ENCODE assay signal across 8 cellular contexts in the genomic region with DNA sequence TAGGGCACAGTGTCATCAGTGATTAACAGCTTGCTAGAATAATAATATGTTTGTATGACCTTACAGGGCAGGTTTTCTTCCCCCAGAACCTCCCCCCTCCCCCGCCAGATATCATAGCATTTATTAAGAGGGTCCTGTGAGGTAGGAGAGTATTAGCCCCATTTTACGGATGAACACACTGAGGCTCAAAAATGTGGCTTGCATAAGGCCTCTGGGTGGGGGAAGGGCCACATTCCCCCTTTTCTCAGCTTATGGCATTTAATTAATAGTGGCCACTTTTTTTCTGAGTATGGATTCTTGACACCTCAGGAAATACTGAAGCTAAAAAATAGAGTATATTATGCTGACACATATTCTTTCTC. TPM values are rescaled to one million over a fixed set of nuclear protein-coding genes. Genes with fewer than 3 reads are reported as not detected.
DNase-seq lines count a peak whose midpoint lies in the region; ATAC-seq and TF ChIP-seq lines count a peak whose summit lies in the region.

No MANE protein-coding gene starts in this region.

- TF ChIP-seq CTCF in CD14-positive monocyte (IDR thresholded peaks at IDR 0.05) (no peak), Peyer's patch (IDR thresholded peaks at IDR 0.05) (no peak), neural progenitor cell (IDR thresholded peaks at IDR 0.05) (no peak)

- H3K4me1 Mint-ChIP-seq in CD14-positive monocyte, result peaks cover 23% of the 10 kb centered on the region
- peaks cover 48% of the 10 kb centered on the region for H3K4me1 Mint-ChIP-seq in neural progenitor cell

- peak overlapping the region in 2 of 7 donors; percentile 72 to 83 for H3K27ac Mint-ChIP-seq in CD14-positive monocyte
- H3K27ac Mint-ChIP-seq in neural progenitor cell, result no peak overlapping the region

- TF ChIP-seq POLR2A in Peyer's patch (IDR thresholded peaks at IDR 0.05), result no peak

- intact Hi-C loops in CD14-positive monocyte (cut with micrococcal nuclease), result no loop called here

- peaks cover 56% of the 10 kb centered on the region for H4K20me1 ChIP-seq in neural progenitor cell (ENCODE audit: low read depth)

- H3K9me3 Mint-ChIP-seq in CD14-positive monocyte (peaks cover 0 to 2% (median 0%) of the 10 kb centered on the region in 7 donors), neural progenitor cell (no peaks in the 10 kb centered on the region)

- H3K9ac ChIP-seq in neural progenitor cell, result no peak overlapping the region

- H3K4me3 ChIP-seq in Peyer's patch (peak overlapping the region in 2 of 4 donors; percentile 87 to 88), neural progenitor cell (peak overlapping the region; percentile 75)

- H3K4me3 Mint-ChIP-seq in CD14-positive monocyte (peak overlapping the region; percentile 92 to 94), neural progenitor cell (peak overlapping the region; percentile 95)

- H3K79me2 ChIP-seq in neural progenitor cell (ENCODE audit: low read depth), result peaks cover 28% of the 10 kb centered on the region

- DNase-seq in CD14-positive monocyte (ENCODE audit: low spot score) (no peak), Peyer's patch (no peak), epithelial cell of prostate (ENCODE audit: low read depth, low spot score) (no peak), neural progenitor cell (ENCODE audit: low spot score) (no peak), GM19240 (ENCODE audit: insufficient read length, low spot score) (no peak), ureter (ENCODE audit: low spot score) (no peak)

- H3K27me3 Mint-ChIP-seq in CD14-positive monocyte (ENCODE audit: low read depth in 3 of 3), result peaks cover 5 to 21% (median 9%) of the 10 kb centered on the region in 3 donors
- H3K27me3 Mint-ChIP-seq in neural progenitor cell (ENCODE audit: insufficient read depth, low read depth), result peaks cover 8% of the 10 kb centered on the region

- H3K9me3 ChIP-seq in Peyer's patch, result no peaks in the 10 kb centered on the region
- H3K9me3 ChIP-seq in neural progenitor cell (ENCODE audit: low read depth), result no peaks in the 10 kb centered on the region

- peaks cover 60% of the 10 kb centered on the region for H3F3A ChIP-seq in neural progenitor cell (ENCODE audit: low read depth)

- no peak overlapping the region for H2AFZ ChIP-seq in neural progenitor cell (replicated peaks)

- peak overlapping the region; percentile 98 for H3K4me2 ChIP-seq in neural progenitor cell

- H3K4me1 ChIP-seq in Peyer's patch (peaks cover 0 to 21% (median 2%) of the 10 kb centered on the region in 4 donors), neural progenitor cell (peaks cover 29% of the 10 kb centered on the region)

- H3K27ac ChIP-seq in Peyer's patch (peak overlapping the region in 3 of 4 donors; percentile 74 to 85 (median 84)), epithelial cell of prostate (peak overlapping the region; percentile 91), neural progenitor cell (no peak overlapping the region)

- H3K27me3 ChIP-seq in Peyer's patch (no peaks in the 10 kb centered on the region), neural progenitor cell (peaks cover 19% of the 10 kb centered on the region)

- H3K36me3 ChIP-seq in Peyer's patch (no peaks in the 10 kb centered on the region), neural progenitor cell (no peaks in the 10 kb centered on the region)

- H3K36me3 Mint-ChIP-seq in CD14-positive monocyte (peaks cover 0 to 15% of the 10 kb centered on the region in 2 donors), neural progenitor cell (no peaks in the 10 kb centered on the region)

- no peak for ATAC-seq in HG03442 (IDR thresholded peaks at IDR 0.05; ENCODE audit: unreplicated experiment)
- ATAC-seq in esophagus mucosa, result no peak

RNA-seq across cellular contexts. Expression of a gene that starts 2.9 kb away (rescaled TPM):
- polyA plus RNA-seq in CD14-positive monocyte, result 1 to 10 TPM in 1 of 2 donors, under 1 TPM in 1; 0.38 to 1.2 TPM
- total RNA-seq in Peyer's patch, result 100 to 1,000 TPM in 1 of 4 donors, 10 to 100 TPM in 3; 16.6 to 116 (median 34.5) TPM
- total RNA-seq in neural progenitor cell (ENCODE audit: low replicate concordance), result 14.7 and 17.6 TPM in 2 replicates
- 14.0 TPM for total RNA-seq in esophagus mucosa
- total RNA-seq in ureter, result 62.3 TPM
